16 cellular contexts compared by ENCODE assay signal in the genomic region with DNA sequence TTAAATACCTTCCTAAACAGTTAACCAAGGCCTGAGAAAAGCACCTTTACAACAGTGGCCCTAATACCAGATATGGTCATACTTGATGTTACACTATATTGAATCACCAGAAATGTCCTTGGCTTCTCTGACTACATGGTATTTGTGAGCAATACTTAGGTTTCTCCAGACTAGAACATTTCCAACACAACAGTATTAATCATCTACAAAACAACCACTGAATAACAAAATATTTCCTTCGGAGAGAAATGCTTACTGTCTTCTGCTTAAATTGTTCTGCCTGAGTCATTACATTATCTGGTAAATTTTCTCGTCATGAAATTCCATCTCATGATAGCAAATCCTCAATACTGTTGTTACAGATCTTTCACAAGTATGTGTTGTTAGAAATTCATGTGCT.
DNase-seq lines count a peak whose midpoint lies in the region; FAIRE-seq and TF ChIP-seq lines count a peak whose summit lies in the region.
"Had no signal": no experiment of that assay in that cellular context is flagged by ENCODE, and none has a peak within 500 bp of the region (broad histone marks: within the 10 kb centered on the region; RNA-seq: fewer than 3 reads in every experiment).

No MANE protein-coding gene starts in this region.

- dilution Hi-C loops in endothelial cell of umbilical vein (cut with MboI; ENCODE audit: extremely low pct_ligation_motif_present, low sequenced_read_pairs): no loop called here

- no peak for TF ChIP-seq POLR2A in endothelial cell of umbilical vein (IDR thresholded peaks at IDR 0.05; ENCODE audit: low read depth, low read length)

- H3K27me3 ChIP-seq in endothelial cell of umbilical vein (ENCODE audit: control insufficient read depth in 2 of 2, insufficient read depth in 2 of 2, low read length in 2 of 2): no peaks in the 10 kb centered on the region

- H2AFZ ChIP-seq in endothelial cell of umbilical vein (ENCODE audit: low read depth, low read length): peak overlapping the region; percentile 21
- H2AFZ ChIP-seq: PC-9 had no signal

- H4K20me1 ChIP-seq in endothelial cell of umbilical vein (replicated peaks; ENCODE audit: control insufficient read depth, extremely low read depth, insufficient read depth, low read length): no peaks in the 10 kb centered on the region

- DNase-seq in Caki2 (ENCODE audit: low read depth) (peak; percentile 14), M059J (ENCODE audit: low read depth) (peak; percentile 95), endothelial cell of umbilical vein (ENCODE audit: low read depth, low spot score) (peak; percentile 73), non-pigmented ciliary epithelial cell (ENCODE audit: low read depth) (peak; percentile 93), NCI-H1436 treated with DMSO at 0.1 percent for 48 hours (lab: John Stamatoyannopoulos, UW) (no peak), ecto neural progenitor cell (ENCODE audit: low spot score) (no peak), NCI-H2107 treated with DMSO at 0.1 percent for 48 hours (lab: John Stamatoyannopoulos, UW; ENCODE audit: unreplicated experiment) (no peak), NCI-H2107 (lab: John Stamatoyannopoulos, UW) (no peak)
- DNase-seq: activated naive CD4-positive, alpha-beta T cell treated with anti-CD3 and anti-CD28 coated beads, Interleukin-2, amount 10 ng/mL, durations not matched to agents 7 days and 5 days; DMS53; effector memory CD8-positive, alpha-beta T cell; kidney; NCI-H187 treated with DMSO at 0.1 percent for 48 hours; PC-9; substantia nigra had no signal

- no peaks in the 10 kb centered on the region for H3K9me3 ChIP-seq in endothelial cell of umbilical vein (replicated peaks; ENCODE audit: control insufficient read depth, insufficient read depth, low read length)

- peak overlapping the region; percentile 5 for H3K4me2 ChIP-seq in endothelial cell of umbilical vein (ENCODE audit: insufficient read depth, low read length)
- H3K4me2 ChIP-seq: PC-9 had no signal

- no peak overlapping the region for H3K4me3 ChIP-seq in endothelial cell of umbilical vein (replicated peaks in 1 of 3; ENCODE audit: insufficient read depth in 1 of 3, low read depth in 1 of 3, low read length in 3 of 3)
- H3K4me3 ChIP-seq: PC-9 had no signal

- CTCF ChIA-PET in endothelial cell of umbilical vein (lab: Charles Lee): no interaction called here

- peak; percentile 21 for FAIRE-seq in endothelial cell of umbilical vein (lab: Jason Lieb, UNC)
- FAIRE-seq: GM18507 had no signal

- H3K9ac ChIP-seq in endothelial cell of umbilical vein (replicated peaks; ENCODE audit: extremely low read depth, insufficient read depth, low read length): peak overlapping the region; percentile 44

- peak overlapping the region; percentile 60 for H3K27ac ChIP-seq in endothelial cell of umbilical vein (ENCODE audit: insufficient read depth, low read depth, low read length)
- H3K27ac ChIP-seq: PC-9 had no signal

- H3K79me2 ChIP-seq in endothelial cell of umbilical vein (ENCODE audit: control insufficient read depth, insufficient read depth, low read length): no peaks in the 10 kb centered on the region

- no peaks in the 10 kb centered on the region for H3K9me1 ChIP-seq in endothelial cell of umbilical vein (replicated peaks; ENCODE audit: control insufficient read depth, extremely low read depth, insufficient read depth, low read length)

- POLR2A ChIA-PET in endothelial cell of umbilical vein (lab: Charles Lee): no interaction called here

- BruUV-seq in endothelial cell of umbilical vein (replicated peaks; lab: Mats Ljungman, UMichigan): no TSS peak

- intact Hi-C loops in endothelial cell of umbilical vein (cut with micrococcal nuclease): loop anchor here (5.0 kb wide), 1 partner anchor 847 kb away; no protein-coding TSS in a partner anchor

- no peak for TF ChIP-seq CTCF in endothelial cell of umbilical vein (IDR thresholded peaks at IDR 0.05; ENCODE audit: extremely low read depth in 1 of 2, insufficient read depth in 1 of 2, low read depth in 1 of 2, low read length in 2 of 2)

- H3K4me1 ChIP-seq in endothelial cell of umbilical vein (ENCODE audit: control insufficient read depth, extremely low read depth, insufficient read depth, low read length): peaks cover 23% of the 10 kb centered on the region

- in situ Hi-C loops in Caki2 (cut with HindIII; ENCODE audit: low pct_unique_long_range_greater_than_20kb, low sequenced_read_pairs): no loop called here

- no peaks in the 10 kb centered on the region for H3K36me3 ChIP-seq in endothelial cell of umbilical vein (ENCODE audit: control insufficient read depth in 2 of 2, extremely low read depth in 1 of 2, insufficient read depth in 2 of 2, low read length in 2 of 2)

TF ChIP-seq in endothelial cell of umbilical vein, 7 proteins besides CTCF, POLR2A, EP300 and RAD21:
- TF ChIP-seq FOS (IDR thresholded peaks at IDR 0.05; ENCODE audit: borderline replicate concordance, insufficient read depth, low read length) (peak; percentile 75), GATA2 (IDR thresholded peaks at IDR 0.05; ENCODE audit: insufficient read depth, insufficient read length, low read depth, low read length) (no peak)

Comparison
In these comparisons a context has a peak if more than half of its experiments do, and no peak if none do; other contexts are left out.
1. DNase-seq: peak in Caki2 (single experiment), M059J (single experiment), endothelial cell of umbilical vein (single experiment) and non-pigmented ciliary epithelial cell (single experiment); none in NCI-H1436 treated with DMSO at 0.1 percent for 48 hours (single experiment), ecto neural progenitor cell (single experiment), NCI-H2107 treated with DMSO at 0.1 percent for 48 hours (single experiment) and NCI-H2107 (single experiment).